In the genomic region with DNA sequence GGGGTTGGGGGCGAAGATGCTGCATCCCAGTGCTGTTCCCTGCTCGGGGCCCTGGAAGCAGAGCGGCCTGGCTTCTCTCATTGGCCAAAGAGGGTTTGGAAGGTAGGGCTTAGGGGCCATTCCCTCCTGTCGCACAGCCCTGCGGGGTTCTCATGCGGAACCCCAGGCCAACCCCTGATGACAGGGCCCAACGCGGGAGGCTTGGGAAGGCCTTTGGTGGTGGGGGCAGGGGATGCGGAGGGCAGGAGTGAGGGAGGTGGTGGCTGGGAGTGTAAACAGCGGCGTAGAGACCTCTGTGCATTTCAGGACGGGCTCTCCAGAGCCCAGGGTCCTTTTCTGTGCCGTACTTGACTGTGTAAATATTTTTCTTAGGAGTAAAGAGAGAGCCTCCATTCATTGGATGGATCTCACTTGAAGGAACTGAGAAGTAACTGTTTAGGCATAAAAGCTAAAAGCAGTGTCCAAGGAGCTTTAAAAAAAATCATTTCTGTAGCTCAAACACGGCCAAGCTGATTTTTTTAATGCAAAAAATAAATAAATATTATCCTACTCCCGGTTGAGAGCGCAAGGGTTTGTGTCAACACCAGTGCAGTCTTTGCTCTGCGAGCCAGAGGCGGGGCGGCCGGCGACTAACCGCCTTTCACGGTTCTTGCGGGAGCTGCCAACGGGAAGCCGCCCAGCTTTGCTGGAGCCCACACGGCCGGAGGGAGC, we compare ENCODE assay signal across 20 cellular contexts.
DNase-seq lines count a peak whose midpoint lies in the region; ATAC-seq, FAIRE-seq and TF ChIP-seq lines count a peak whose summit lies in the region.
"Had no signal": no experiment of that assay in that cellular context is flagged by ENCODE, and none has a peak within 500 bp of the region (broad histone marks: within the 10 kb centered on the region; RNA-seq: fewer than 3 reads in every experiment).

No MANE protein-coding gene starts in this region.

- no peak for FAIRE-seq in GM12891 (lab: Jason Lieb, UNC)
- FAIRE-seq: A204.1, GM12892 had no signal

- H3K36me3 Mint-ChIP-seq in progenitor cell of endocrine pancreas (ENCODE audit: insufficient read depth), result peaks cover 7% of the 10 kb centered on the region
- no peaks in the 10 kb centered on the region for H3K36me3 Mint-ChIP-seq in nephron progenitor cell (ENCODE audit: low read depth)
- no peaks in the 10 kb centered on the region for H3K36me3 Mint-ChIP-seq in MCF 10A (ENCODE audit: insufficient read depth, unreplicated experiment)
- H3K36me3 Mint-ChIP-seq: CD14-positive monocyte had no signal

- H3K4me3 Mint-ChIP-seq in progenitor cell of endocrine pancreas (ENCODE audit: low read depth), result no peak overlapping the region
- H3K4me3 Mint-ChIP-seq in nephron progenitor cell, result no peak overlapping the region
- no peak overlapping the region for H3K4me3 Mint-ChIP-seq in MCF 10A (ENCODE audit: unreplicated experiment)
- H3K4me3 Mint-ChIP-seq: CD14-positive monocyte had no signal

- H3K27me3 Mint-ChIP-seq in progenitor cell of endocrine pancreas (no peaks in the 10 kb centered on the region), nephron progenitor cell (ENCODE audit: low read depth, poor library complexity) (peaks cover 37% of the 10 kb centered on the region), MCF 10A (ENCODE audit: insufficient read depth, unreplicated experiment) (no peaks in the 10 kb centered on the region)

- H3K4me1 Mint-ChIP-seq in progenitor cell of endocrine pancreas (ENCODE audit: low read depth), result peaks cover 26% of the 10 kb centered on the region
- H3K4me1 Mint-ChIP-seq in nephron progenitor cell, result peaks cover 56% of the 10 kb centered on the region
- no peaks in the 10 kb centered on the region for H3K4me1 Mint-ChIP-seq in MCF 10A (ENCODE audit: insufficient read depth, unreplicated experiment)
- H3K4me1 Mint-ChIP-seq: CD14-positive monocyte had no signal

- TF ChIP-seq POLR2A in GM12891 (IDR thresholded peaks at IDR 0.05; ENCODE audit: low read depth, low read length), result no peak

- DNase-seq in left ventricle myocardium superior (peak; percentile 22), heart right ventricle (no peak), head of caudate nucleus (peak in 30 of 42 donors; percentile 21 to 82 (median 54)), progenitor cell of endocrine pancreas (ENCODE audit: low spot score, unreplicated experiment) (no peak), GM12891 (ENCODE audit: insufficient read length, low spot score) (no peak), LoVo (ENCODE audit: low spot score) (no peak), nephron progenitor cell (no peak), MCF 10A (ENCODE audit: unreplicated experiment) (no peak)
- DNase-seq: Caco-2, DMS79, GOT3, KBM-7, NCI-H1105, NCI-H187, NCI-H446 treated with DMSO at 0.1 percent for 48 hours, NCI-H748 treated with DMSO at 0.1 percent for 48 hours, PC-9 had no signal

- 89% methylated on average over 28 of the region's 28 CpGs for WGBS in heart right ventricle, 2 donors

- TF ChIP-seq CTCF in heart right ventricle (IDR thresholded peaks at IDR 0.05), result no peak
- no peak for TF ChIP-seq CTCF in progenitor cell of endocrine pancreas (IDR thresholded peaks at IDR 0.05; ENCODE audit: unreplicated experiment)
- TF ChIP-seq CTCF in nephron progenitor cell (IDR thresholded peaks at IDR 0.05), result no peak
- no peak for TF ChIP-seq CTCF in MCF 10A (IDR thresholded peaks at IDR 0.05; ENCODE audit: unreplicated experiment)

- H3K9me3 Mint-ChIP-seq in progenitor cell of endocrine pancreas (ENCODE audit: low read depth), result no peaks in the 10 kb centered on the region
- H3K9me3 Mint-ChIP-seq in nephron progenitor cell, result peaks cover 13% of the 10 kb centered on the region
- peaks cover 18% of the 10 kb centered on the region for H3K9me3 Mint-ChIP-seq in MCF 10A (ENCODE audit: unreplicated experiment)

- intact Hi-C loops in left ventricle myocardium superior (cut with micrococcal nuclease), result no loop called here
- intact Hi-C loops in heart right ventricle (cut with DNase I), result no loop called here
- intact Hi-C loops in head of caudate nucleus (cut with DNase I), result no loop called here
- intact Hi-C loops in MCF 10A (cut with micrococcal nuclease), result no loop called here

- H3K4me1 ChIP-seq in heart right ventricle, result no peaks in the 10 kb centered on the region
- H3K4me1 ChIP-seq: Caco-2 had no signal

- BruUV-seq in MCF 10A (replicated peaks; lab: Mats Ljungman, UMichigan), result no TSS peak

- H3K9me3 ChIP-seq in heart right ventricle, result peaks cover 0 to 6% (median 0%) of the 10 kb centered on the region in 11 donors
- H3K9me3 ChIP-seq: Caco-2 had no signal

- no peak for ATAC-seq in left ventricle myocardium superior
- no peak for ATAC-seq in heart right ventricle

- H3K4me3 ChIP-seq in heart right ventricle, result no peak overlapping the region
- H3K4me3 ChIP-seq: PC-9 had no signal

- POLR2A ChIA-PET in MCF 10A (lab: Yijun Ruan, JAX), result no interaction called here

- CTCF ChIA-PET in MCF 10A (lab: Yijun Ruan, JAX), result no interaction called here

- H3K27ac Mint-ChIP-seq in progenitor cell of endocrine pancreas (peak overlapping the region; percentile 20), nephron progenitor cell (no peak overlapping the region), MCF 10A (ENCODE audit: low read depth, unreplicated experiment) (no peak overlapping the region)
- H3K27ac Mint-ChIP-seq: CD14-positive monocyte had no signal

- no peak overlapping the region for H3K27ac ChIP-seq in heart right ventricle
- H3K27ac ChIP-seq: PC-9 had no signal

- H3K36me3 ChIP-seq in heart right ventricle, result no peaks in the 10 kb centered on the region

- peaks cover 0 to 7% (median 0%) of the 10 kb centered on the region in 7 donors for H3K27me3 ChIP-seq in heart right ventricle

TF ChIP-seq in GM12891, 5 proteins besides CTCF, POLR2A, EP300 and RAD21:
- TF ChIP-seq TAF1 (IDR thresholded peaks at IDR 0.05; ENCODE audit: low read depth, low read length), result no peak

Comparison
In these comparisons a context has a peak if more than half of its experiments do, and no peak if none do; other contexts are left out.
1. DNase-seq: peak in left ventricle myocardium superior (single experiment) and head of caudate nucleus (30 of 42); none in heart right ventricle (0 of 2), progenitor cell of endocrine pancreas (single experiment), GM12891 (single experiment), LoVo (single experiment), nephron progenitor cell (single experiment) and MCF 10A (single experiment).